ENCODE assay signal across 13 cellular contexts in the genomic region with DNA sequence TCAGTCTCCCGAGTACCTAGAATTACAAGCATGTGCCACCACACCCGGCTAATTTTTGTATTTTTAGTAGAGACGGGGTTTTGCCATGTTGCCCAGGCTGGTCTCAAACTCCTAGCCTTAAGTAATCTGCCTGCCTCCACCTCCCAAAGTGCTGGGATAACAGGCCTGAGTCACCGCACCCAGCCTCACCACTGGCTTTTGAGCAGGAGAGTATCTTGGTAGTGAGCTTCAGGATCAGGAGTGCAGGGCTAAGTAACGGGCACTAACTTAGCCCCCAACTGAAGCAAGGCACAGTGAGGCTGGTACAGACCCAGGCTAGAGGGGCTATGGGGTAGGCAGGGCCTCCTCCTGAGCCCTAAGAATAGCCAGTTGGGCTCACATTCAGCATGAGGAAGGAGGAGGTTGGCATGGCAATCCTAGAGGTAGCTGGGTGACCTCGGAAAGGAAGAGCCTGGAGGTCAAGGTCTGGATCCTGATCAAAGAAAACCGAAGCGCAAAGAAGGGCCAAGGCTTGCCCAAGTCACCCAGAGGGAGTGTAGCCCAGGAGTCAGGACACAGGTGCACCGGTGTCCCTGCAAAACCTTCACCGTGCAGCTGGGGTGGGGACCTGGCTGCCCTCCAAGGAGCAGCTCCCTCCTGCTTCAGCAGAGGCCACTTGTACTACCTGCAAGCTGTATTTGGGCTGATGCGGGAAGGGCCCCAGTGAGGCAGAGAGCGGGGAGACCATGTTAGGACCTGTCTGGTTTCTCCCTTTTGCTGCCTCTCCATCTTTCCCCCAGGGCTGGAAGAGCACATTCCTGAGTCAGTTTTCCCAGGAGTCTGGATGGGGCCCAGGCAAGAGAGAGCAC. TPM values are rescaled to one million over a fixed set of nuclear protein-coding genes. Genes with fewer than 3 reads are reported as not detected.
DNase-seq lines count a peak whose midpoint lies in the region; ATAC-seq, FAIRE-seq and TF ChIP-seq lines count a peak whose summit lies in the region.
"Had no signal": no experiment of that assay in that cellular context is flagged by ENCODE, and none has a peak within 500 bp of the region (broad histone marks: within the 10 kb centered on the region; RNA-seq: fewer than 3 reads in every experiment).

No MANE protein-coding gene starts in this region.

- no peaks in the 10 kb centered on the region for H3K79me2 ChIP-seq in Karpas-422 (ENCODE audit: low read length)

- 76 to 80% methylated on average over 7 to 8 of the region's 12 CpGs for WGBS in gastroesophageal sphincter (ENCODE audit: low coverage in 1 of 2), 2 donors

- ATAC-seq in left cardiac atrium (no peak), RWPE2 (ENCODE audit: low read depth) (peak; percentile 46; the same call in 2 of the 3 replicates), gastroesophageal sphincter (no peak), HG02970 (IDR thresholded peaks at IDR 0.05; ENCODE audit: low FRiP score, unreplicated experiment) (no peak)
- ATAC-seq: body of pancreas had no signal

- TF ChIP-seq CTCF in left ventricle myocardium inferior (IDR thresholded peaks at IDR 0.05; ENCODE audit: borderline replicate concordance) (no peak), RWPE2 (IDR thresholded peaks at IDR 0.05; ENCODE audit: poor library complexity, severe bottlenecking) (no peak), kidney (IDR thresholded peaks at IDR 0.05; ENCODE audit: borderline replicate concordance, extremely low read depth, insufficient read depth) (no peak), uterus (IDR thresholded peaks at IDR 0.05) (no peak), gastroesophageal sphincter (IDR thresholded peaks at IDR 0.05) (no peak)

- no peaks in the 10 kb centered on the region for H3K9me3 ChIP-seq in left ventricle myocardium inferior (replicated peaks)
- H3K9me3 ChIP-seq in RWPE2 (ENCODE audit: severe bottlenecking): no peaks in the 10 kb centered on the region
- no peaks in the 10 kb centered on the region for H3K9me3 ChIP-seq in kidney (ENCODE audit: control insufficient read depth in 1 of 2, low read length in 2 of 2)
- no peaks in the 10 kb centered on the region for H3K9me3 ChIP-seq in uterus
- no peaks in the 10 kb centered on the region for H3K9me3 ChIP-seq in gastroesophageal sphincter
- no peaks in the 10 kb centered on the region for H3K9me3 ChIP-seq in Karpas-422 (ENCODE audit: low read length)
- H3K9me3 ChIP-seq: body of pancreas, MG63 had no signal

- TF ChIP-seq POLR2A in uterus (IDR thresholded peaks at IDR 0.05): no peak
- no peak for TF ChIP-seq POLR2A in gastroesophageal sphincter (IDR thresholded peaks at IDR 0.05)

- H3K4me1 ChIP-seq in left ventricle myocardium inferior (peaks cover 12% of the 10 kb centered on the region), RWPE2 (ENCODE audit: insufficient read depth, poor library complexity, severe bottlenecking) (peaks cover 4% of the 10 kb centered on the region), kidney (ENCODE audit: control insufficient read depth in 1 of 2, insufficient read depth in 1 of 2, low read depth in 1 of 2, low read length in 2 of 2) (peaks cover 0 to 3% of the 10 kb centered on the region in 2 donors), uterus (no peaks in the 10 kb centered on the region), gastroesophageal sphincter (peaks cover 0 to 14% (median 7%) of the 10 kb centered on the region in 3 donors), Karpas-422 (ENCODE audit: low read length) (peaks cover 78% of the 10 kb centered on the region)

- H3K9ac ChIP-seq in kidney (ENCODE audit: low read length in 2 of 2): no peak overlapping the region
- no peak overlapping the region for H3K9ac ChIP-seq in Karpas-422 (ENCODE audit: low read length)

- H4K20me1 ChIP-seq in Karpas-422 (ENCODE audit: insufficient read depth, low read depth, low read length): no peaks in the 10 kb centered on the region

- no peak overlapping the region for H3K4me2 ChIP-seq in Karpas-422 (ENCODE audit: low read depth, low read length, poor library complexity, severe bottlenecking)

- H3K27me3 ChIP-seq in left ventricle myocardium inferior (ENCODE audit: low read depth): no peaks in the 10 kb centered on the region
- H3K27me3 ChIP-seq in RWPE2 (ENCODE audit: insufficient read depth, poor library complexity, severe bottlenecking): no peaks in the 10 kb centered on the region
- no peaks in the 10 kb centered on the region for H3K27me3 ChIP-seq in uterus
- peaks cover 15% of the 10 kb centered on the region for H3K27me3 ChIP-seq in gastroesophageal sphincter
- no peaks in the 10 kb centered on the region for H3K27me3 ChIP-seq in Karpas-422 (ENCODE audit: low read length)
- H3K27me3 ChIP-seq: body of pancreas had no signal

- H3K4me3 ChIP-seq in left ventricle myocardium inferior (no peak overlapping the region), RWPE2 (ENCODE audit: severe bottlenecking) (no peak overlapping the region), kidney (ENCODE audit: low read length in 2 of 2) (no peak overlapping the region), uterus (no peak overlapping the region), gastroesophageal sphincter (no peak overlapping the region), Karpas-422 (ENCODE audit: low read length) (no peak overlapping the region)
- H3K4me3 ChIP-seq: body of pancreas, MG63 had no signal

- TF ChIP-seq EP300 in gastroesophageal sphincter (IDR thresholded peaks at IDR 0.05): no peak

- FAIRE-seq in kidney (lab: Jason Lieb, UNC): no peak

- H2AFZ ChIP-seq in Karpas-422 (ENCODE audit: low read length): no peak overlapping the region

- H3K9me2 ChIP-seq in Karpas-422 (replicated peaks; ENCODE audit: insufficient read depth, low read length): no peaks in the 10 kb centered on the region

- intact Hi-C loops in left cardiac atrium (cut with DNase I) (no loop called here), left ventricle myocardium inferior (cut with micrococcal nuclease) (no loop called here), kidney (cut with DNase I) (no loop called here), uterus (cut with DNase I; ENCODE audit: low total_unique reads) (no loop called here)

- H3K27ac ChIP-seq in left ventricle myocardium inferior (replicated peaks) (no peak overlapping the region), RWPE2 (ENCODE audit: poor library complexity, severe bottlenecking) (no peak overlapping the region), kidney (ENCODE audit: low read depth in 2 of 2, low read length in 2 of 2) (no peak overlapping the region), uterus (no peak overlapping the region), gastroesophageal sphincter (no peak overlapping the region), Karpas-422 (ENCODE audit: low read length) (no peak overlapping the region)
- H3K27ac ChIP-seq: body of pancreas, C4-2B had no signal

- DNase-seq in left cardiac atrium (peak; percentile 8), left ventricle myocardium inferior (no peak), RWPE2 (ENCODE audit: low spot score) (peak; percentile 35), kidney (peak; percentile 39), uterus (peak; percentile 9 to 13), Karpas-422 (no peak)
- DNase-seq: body of pancreas, MG63, NCI-H446 had no signal

- H3K36me3 ChIP-seq in left ventricle myocardium inferior: no peaks in the 10 kb centered on the region
- no peaks in the 10 kb centered on the region for H3K36me3 ChIP-seq in RWPE2 (ENCODE audit: low read depth)
- H3K36me3 ChIP-seq in kidney (ENCODE audit: control insufficient read depth in 1 of 2, insufficient read depth in 2 of 2, low read length in 2 of 2): no peaks in the 10 kb centered on the region
- no peaks in the 10 kb centered on the region for H3K36me3 ChIP-seq in uterus
- H3K36me3 ChIP-seq in gastroesophageal sphincter: no peaks in the 10 kb centered on the region
- no peaks in the 10 kb centered on the region for H3K36me3 ChIP-seq in Karpas-422 (ENCODE audit: insufficient read depth, low read length)
- H3K36me3 ChIP-seq: MG63 had no signal

RNA-seq across cellular contexts. Expression of gene ADGRG5, which starts 1.3 kb away (rescaled TPM):
- total RNA-seq in left cardiac atrium: under 1 TPM; 0.18 to 0.34 TPM
- total RNA-seq in left ventricle myocardium inferior: not detected
- total RNA-seq in kidney: 2.2 TPM
- polyA plus RNA-seq in kidney (ENCODE audit: insufficient read depth, low read depth, low replicate concordance): 0.15 TPM
- total RNA-seq in uterus: 1 to 10 TPM in 1 of 4 donors, under 1 TPM in 2, not detected in 1; 0.14 to 1.5 (median 0.76) TPM
- under 1 TPM in 1 of 4 donors, not detected in 3; 0.40 TPM for total RNA-seq in gastroesophageal sphincter
- 2.9 and 3.0 TPM in 2 replicates for total RNA-seq in Karpas-422 (2014; rRNA removed; shearing (Covaris generic); ENCODE audit: low replicate concordance)
- total RNA-seq: lung microvascular endothelial cell had no signal

RNA-seq across cellular contexts. Expression of gene CCDC102A, which starts 4.8 kb away (rescaled TPM):
- total RNA-seq in left cardiac atrium (1 to 10 TPM; 5.3 to 8.9 TPM), left ventricle myocardium inferior (11.3 TPM), kidney (11.9 TPM), uterus (10 to 100 TPM in 3 of 4 donors, 1 to 10 TPM in 1; 8.7 to 23.6 (median 22.0) TPM), gastroesophageal sphincter (10 to 100 TPM; 24.4 to 56.6 (median 35.7) TPM)
- polyA plus RNA-seq in kidney (ENCODE audit: insufficient read depth, low read depth, low replicate concordance): 5.7 TPM
- total RNA-seq in Karpas-422 (2014; rRNA removed; shearing (Covaris generic); ENCODE audit: low replicate concordance): 5.9 and 25.7 TPM in 2 replicates

RNA-seq across cellular contexts. Expression of gene DOK4, which starts 54.8 kb away (rescaled TPM):
- 10 to 100 TPM; 14.2 to 14.5 TPM for total RNA-seq in left cardiac atrium
- total RNA-seq in left ventricle myocardium inferior: 10.0 TPM
- 63.7 TPM for total RNA-seq in kidney
- 57.2 TPM for polyA plus RNA-seq in kidney (ENCODE audit: insufficient read depth, low read depth, low replicate concordance)
- 10 to 100 TPM in 3 of 4 donors, 1 to 10 TPM in 1; 1.8 to 31.6 (median 24.5) TPM for total RNA-seq in uterus
- 10 to 100 TPM; 16.6 to 36.6 (median 26.6) TPM for total RNA-seq in gastroesophageal sphincter
- 3.2 and 3.4 TPM in 2 replicates for total RNA-seq in Karpas-422 (2014; rRNA removed; shearing (Covaris generic); ENCODE audit: low replicate concordance)

Comparison
In these comparisons a context has a peak if more than half of its experiments do, and no peak if none do; other contexts are left out.
1. DNase-seq: peak in left cardiac atrium (single experiment), RWPE2 (single experiment), kidney (single experiment) and uterus (2 of 2); none in left ventricle myocardium inferior (single experiment) and Karpas-422 (single experiment).